Comparison of ENCODE assay signal across 14 cellular contexts in genomic region chr1:6034750-6035096, GRCh38. TPM values are rescaled to one million over a fixed set of nuclear protein-coding genes. Genes with fewer than 3 reads are reported as not detected.
DNase-seq lines count a peak whose midpoint lies in the region; ATAC-seq and TF ChIP-seq lines count a peak whose summit lies in the region.
"Had no signal": no experiment of that assay in that cellular context is flagged by ENCODE, and none has a peak within 500 bp of the region (broad histone marks: within the 10 kb centered on the region; RNA-seq: fewer than 3 reads in every experiment).

No MANE protein-coding gene starts in this region.

- H3K27ac Mint-ChIP-seq in activated naive CD8-positive, alpha-beta T cell treated with anti-CD3 and anti-CD28 coated beads for 36 hours = peak overlapping the region; percentile 54
- H3K27ac Mint-ChIP-seq in natural killer cell treated with Interleukin-12 subunit alpha and Interleukin-12 subunit beta and Interleukin-15 and Interleukin-18, amount 100 ng/mL, for 72 hours = peak overlapping the region; percentile 77 to 85

- ATAC-seq in natural killer cell treated with Interleukin-12 subunit alpha and Interleukin-12 subunit beta and Interleukin-15 and Interleukin-18, amount 100 ng/mL, for 72 hours = no peak
- no peak for ATAC-seq in GM18517 (IDR thresholded peaks at IDR 0.05; ENCODE audit: unreplicated experiment)

- no peak overlapping the region for H3K27ac ChIP-seq in HEK293 (ENCODE audit: extremely low read depth, low read depth, low read length)
- H3K27ac ChIP-seq: esophagus squamous epithelium, ovary, tibial artery had no signal

- H3K4me3 Mint-ChIP-seq in activated naive CD8-positive, alpha-beta T cell treated with anti-CD3 and anti-CD28 coated beads for 36 hours = no peak overlapping the region
- peak overlapping the region; percentile 79 for H3K4me3 Mint-ChIP-seq in natural killer cell treated with Interleukin-12 subunit alpha and Interleukin-12 subunit beta and Interleukin-15 and Interleukin-18, amount 100 ng/mL, for 72 hours

- H3K4me1 Mint-ChIP-seq in activated naive CD8-positive, alpha-beta T cell treated with anti-CD3 and anti-CD28 coated beads for 36 hours = peaks cover 69% of the 10 kb centered on the region
- H3K4me1 Mint-ChIP-seq in natural killer cell treated with Interleukin-12 subunit alpha and Interleukin-12 subunit beta and Interleukin-15 and Interleukin-18, amount 100 ng/mL, for 72 hours (ENCODE audit: low read depth in 2 of 2) = peaks cover 65 to 73% of the 10 kb centered on the region in 2 donors

- no peaks in the 10 kb centered on the region for H3K36me3 ChIP-seq in HEK293 (ENCODE audit: control insufficient read depth in 2 of 2, insufficient read depth in 1 of 2, low read length in 2 of 2)
- H3K36me3 ChIP-seq: esophagus squamous epithelium, ovary, tibial artery had no signal

- no peaks in the 10 kb centered on the region for H3K9me3 Mint-ChIP-seq in activated naive CD8-positive, alpha-beta T cell treated with anti-CD3 and anti-CD28 coated beads for 36 hours
- no peaks in the 10 kb centered on the region for H3K9me3 Mint-ChIP-seq in natural killer cell treated with Interleukin-12 subunit alpha and Interleukin-12 subunit beta and Interleukin-15 and Interleukin-18, amount 100 ng/mL, for 72 hours

- peaks cover 2% of the 10 kb centered on the region for H3K4me1 ChIP-seq in HEK293 (ENCODE audit: control insufficient read depth, insufficient read depth, low read length)
- H3K4me1 ChIP-seq: esophagus squamous epithelium had no signal

- H3K36me3 Mint-ChIP-seq in activated naive CD8-positive, alpha-beta T cell treated with anti-CD3 and anti-CD28 coated beads for 36 hours = peaks cover 39% of the 10 kb centered on the region
- peaks cover 19% of the 10 kb centered on the region for H3K36me3 Mint-ChIP-seq in natural killer cell treated with Interleukin-12 subunit alpha and Interleukin-12 subunit beta and Interleukin-15 and Interleukin-18, amount 100 ng/mL, for 72 hours

- CTCF ChIA-PET in HEK293 (lab: Yijun Ruan, JAX) = interaction anchor here (0.6 to 2.5 kb wide), 16 partner anchors 8 to 402 kb away, joined by 3 to 9 read pairs (median 4); no protein-coding TSS in a partner anchor

- no peaks in the 10 kb centered on the region for H3K9me3 ChIP-seq in HEK293 (ENCODE audit: control insufficient read depth, insufficient read depth, low read depth, low read length)
- H3K9me3 ChIP-seq: esophagus squamous epithelium, ovary, tibial artery had no signal

- H3K4me3 ChIP-seq in HEK293 (ENCODE audit: low read depth, low read length) = no peak overlapping the region
- H3K4me3 ChIP-seq: esophagus squamous epithelium, ovary, tibial artery had no signal

- TF ChIP-seq CTCF in HEK293 (tag by site-specific recombination; IDR thresholded peaks at IDR 0.05) = no peak

- H3K27me3 Mint-ChIP-seq in activated naive CD8-positive, alpha-beta T cell treated with anti-CD3 and anti-CD28 coated beads for 36 hours = no peaks in the 10 kb centered on the region
- H3K27me3 Mint-ChIP-seq in natural killer cell treated with Interleukin-12 subunit alpha and Interleukin-12 subunit beta and Interleukin-15 and Interleukin-18, amount 100 ng/mL, for 72 hours = no peaks in the 10 kb centered on the region

- POLR2A ChIA-PET in HEK293 (lab: Yijun Ruan, JAX) = interaction anchor here (0.6 to 1.3 kb wide), 2 partner anchors 201 to 354 kb away, joined by 3 to 4 read pairs; partner anchors contain the start of gene ICMT

- DNase-seq in NCI-H146 (lab: John Stamatoyannopoulos, UW) (peak; percentile 47), NCI-H146 treated with DMSO at 0.1 percent for 48 hours (lab: John Stamatoyannopoulos, UW; ENCODE audit: unreplicated experiment) (no peak)
- no peak for DNase-seq in activated naive CD8-positive, alpha-beta T cell treated with anti-CD3 and anti-CD28 coated beads for 36 hours
- DNase-seq in natural killer cell treated with Interleukin-12 subunit alpha and Interleukin-12 subunit beta and Interleukin-15 and Interleukin-18, amount 100 ng/mL, for 72 hours (ENCODE audit: low spot score) = no peak
- no peak for DNase-seq in activated CD4-positive, alpha-beta T cell treated with anti-CD3 and anti-CD28 coated beads, Interleukin-2, amount 50 U/mL, for 1 hour
- no peak for DNase-seq in activated CD4-positive, alpha-beta T cell treated with anti-CD3 and anti-CD28 coated beads, Interleukin-2, amount 50 U/mL, for 4 hours
- DNase-seq: esophagus squamous epithelium, kidney, NCI-H2107, NCI-H774, tibial artery had no signal

TF ChIP-seq in HEK293, 187 proteins besides CTCF, POLR2A, EP300 and RAD21:
- TF ChIP-seq ZNF768 (tag by site-specific recombination; IDR thresholded peaks at IDR 0.05) (no peak), ZBTB7A (tag by site-specific recombination; IDR thresholded peaks at IDR 0.05; ENCODE audit: low read depth) (no peak), ZBTB1 (tag by site-specific recombination; IDR thresholded peaks at IDR 0.05) (no peak), FEZF1 (tag by site-specific recombination; IDR thresholded peaks at IDR 0.05) (no peak), ZNF510 (tag by site-specific recombination; IDR thresholded peaks at IDR 0.05; ENCODE audit: insufficient replicate concordance) (no peak), EGR2 (tag by site-specific recombination; IDR thresholded peaks at IDR 0.05; ENCODE audit: low read depth) (peak; percentile 69), ZFHX2 (tag by site-specific recombination; conservative IDR thresholded peaks at IDR 0.05) (peak; percentile 38)
TF ChIP-seq in HEK293: peak in this region for 2.

RNA-seq across cellular contexts. Expression of gene KCNAB2, which starts 11.0 kb away (rescaled TPM):
- 100 to 1,000 TPM; 209 to 218 TPM for total RNA-seq in activated naive CD8-positive, alpha-beta T cell treated with anti-CD3 and anti-CD28 coated beads for 36 hours
- 100 to 1,000 TPM; 157 to 360 TPM for total RNA-seq in natural killer cell treated with Interleukin-12 subunit alpha and Interleukin-12 subunit beta and Interleukin-15 and Interleukin-18, amount 100 ng/mL, for 72 hours

RNA-seq across cellular contexts. Expression of gene NPHP4, which starts 42.5 kb away (rescaled TPM):
- total RNA-seq in activated naive CD8-positive, alpha-beta T cell treated with anti-CD3 and anti-CD28 coated beads for 36 hours = 10 to 100 TPM; 11.4 to 12.6 TPM
- 10 to 100 TPM; 27.6 to 58.5 TPM for total RNA-seq in natural killer cell treated with Interleukin-12 subunit alpha and Interleukin-12 subunit beta and Interleukin-15 and Interleukin-18, amount 100 ng/mL, for 72 hours
